In genomic region chr5:67413749-67414148, GRCh38 we compare ENCODE assay signal across 27 cellular contexts.
"Had no signal": no experiment of that assay in that cellular context is flagged by ENCODE, and none has a peak within 500 bp of the region (broad histone marks: within the 10 kb centered on the region; RNA-seq: fewer than 3 reads in every experiment).

No MANE protein-coding gene starts in this region.

- H3K27me3 ChIP-seq: brain microvascular endothelial cell, esophagus muscularis mucosa, foreskin keratinocyte, gastrocnemius medialis had no signal

- H3K9me3 ChIP-seq: esophagus muscularis mucosa, gastrocnemius medialis had no signal

- H3K4me3 ChIP-seq: esophagus muscularis mucosa, gastrocnemius medialis had no signal

- H3K36me3 ChIP-seq: brain microvascular endothelial cell, esophagus muscularis mucosa, gastrocnemius medialis had no signal

- H3K27ac ChIP-seq: brain microvascular endothelial cell, esophagus muscularis mucosa, foreskin keratinocyte, gastrocnemius medialis had no signal

- H3K4me1 ChIP-seq: foreskin keratinocyte, gastrocnemius medialis had no signal

- ATAC-seq: activated CD4-positive, alpha-beta T cell treated with anti-CD3 and anti-CD28 coated beads for 36 hours; activated CD8-positive, alpha-beta memory T cell treated with anti-CD3 and anti-CD28 coated beads, Interleukin-2, amount 10 ng/mL, durations not matched to agents 7 days and 5 days; activated CD8-positive, alpha-beta T cell treated with anti-CD3 and anti-CD28 coated beads, Interleukin-2, amount 10 ng/mL, durations not matched to agents 7 days and 5 days; activated T-cell treated with anti-CD3 and anti-CD28 coated beads, Interleukin-2, amount 50 U/mL, for 72 hours; foreskin keratinocyte; gastrocnemius medialis had no signal

- FAIRE-seq: astrocyte, colon, endometrium had no signal

- DNase-seq: activated CD4-positive, alpha-beta memory T cell treated with anti-CD3 and anti-CD28 coated beads for 36 hours; activated CD4-positive, alpha-beta T cell treated with anti-CD3 and anti-CD28 coated beads for 36 hours; activated CD4-positive, alpha-beta T cell treated with anti-CD3 and anti-CD28 coated beads, Interleukin-2, amount 10 ng/mL, durations not matched to agents 24 days and 14 days; activated CD4-positive, CD25-positive, alpha-beta regulatory T cell; activated CD4-positive, CD25-positive, alpha-beta regulatory T cell treated with anti-CD3 and anti-CD28 coated beads, Interleukin-2, amount 50 U/mL, for 72 hours; activated CD8-positive, alpha-beta memory T cell treated with anti-CD3 and anti-CD28 coated beads, Interleukin-2, amount 10 ng/mL, durations not matched to agents 7 days and 5 days; activated CD8-positive, alpha-beta memory T cell treated with anti-CD3 and anti-CD28 coated beads, Interleukin-2, amount 50 U/mL, for 4 hours; activated CD8-positive, alpha-beta T cell treated with anti-CD3 and anti-CD28 coated beads, Interleukin-2, amount 10 ng/mL, durations not matched to agents 7 days and 5 days; activated gamma-delta T cell treated with Interleukin-2 at 50 U/mL for 16 hours; activated naive CD4-positive, alpha-beta T cell treated with anti-CD3 and anti-CD28 coated beads, Interleukin-2, amount 50 U/mL, for 16 hours; activated naive CD4-positive, alpha-beta T cell treated with Interleukin-2 at 50 U/mL for 16 hours; activated T-cell treated with anti-CD3 and anti-CD28 coated beads, Interleukin-2, amount 50 U/mL, for 1 hour; activated T-cell treated with anti-CD3 and anti-CD28 coated beads, Interleukin-2, amount 50 U/mL, for 72 hours; amniotic stem cell; anterior cingulate cortex; brain microvascular endothelial cell; caudate nucleus; cortex of kidney; effector CD8-positive, alpha-beta T cell; erythroblast; foreskin keratinocyte; gastrocnemius medialis; T-helper 2 cell had no signal
